ENCODE assay signal across 18 cellular contexts in the genomic region with DNA sequence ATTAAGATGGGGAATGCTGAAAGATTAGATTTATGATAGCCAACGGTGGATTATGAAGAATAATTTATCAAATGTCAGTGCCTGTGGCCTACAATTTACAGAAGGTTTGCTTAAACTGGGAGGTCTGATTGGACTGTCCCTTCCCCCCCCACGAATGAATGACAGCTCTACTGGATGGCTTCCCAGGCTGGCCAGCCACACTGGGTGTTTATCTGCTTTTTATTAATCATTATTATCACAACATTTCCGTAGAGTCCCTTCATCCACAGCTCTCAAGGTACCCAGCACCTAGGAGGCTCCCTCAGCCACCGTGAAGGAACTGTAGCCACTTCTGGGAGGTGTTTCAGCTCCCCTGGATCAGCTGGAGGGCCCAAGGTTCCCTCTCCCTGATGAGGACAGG.
DNase-seq lines count a peak whose midpoint lies in the region; ATAC-seq, FAIRE-seq and TF ChIP-seq lines count a peak whose summit lies in the region.
"Had no signal": no experiment of that assay in that cellular context is flagged by ENCODE, and none has a peak within 500 bp of the region (broad histone marks: within the 10 kb centered on the region; RNA-seq: fewer than 3 reads in every experiment).

No MANE protein-coding gene starts in this region.

- peaks cover 12% of the 10 kb centered on the region for H3K36me3 Mint-ChIP-seq in chondrocyte (ENCODE audit: low read depth)

- DNase-seq in K562 (ENCODE audit: extremely low read depth in 1 of 4, low spot score in 3 of 4) = no peak
- peak; percentile 20 for DNase-seq in chondrocyte (ENCODE audit: low spot score)
- peak; percentile 30 for DNase-seq in pons (ENCODE audit: low spot score)
- no peak for DNase-seq in erythroblast (lab: John Stamatoyannopoulos, UW)
- DNase-seq: C1 segment of cervical spinal cord; Calu3; CD4-positive, alpha-beta memory T cell; COR-L47; DMS53; DMS79 treated with DMSO at 0.1 percent for 48 hours; GF-D8; H9 had no signal

- POLR2A ChIA-PET in K562 (lab: Yijun Ruan, JAX) = interaction anchor here (0.7 kb wide), 1 partner anchor 155 kb away, joined by 3 read pairs; no protein-coding TSS in a partner anchor

- ATAC-seq in K562 (no peak), HG03442 (IDR thresholded peaks at IDR 0.05; ENCODE audit: unreplicated experiment) (no peak), GM21717 (IDR thresholded peaks at IDR 0.05; ENCODE audit: unreplicated experiment) (no peak)
- ATAC-seq: GM23338, HCT116 had no signal

- H3K79me2 ChIP-seq in K562 (ENCODE audit: control insufficient read depth, insufficient read depth, low read length) = no peaks in the 10 kb centered on the region

- TF ChIP-seq POLR2A in K562 (conservative IDR thresholded peaks at IDR 0.05) = no peak
- no peak for TF ChIP-seq POLR2A in erythroblast (IDR thresholded peaks at IDR 0.05; ENCODE audit: low read length)

- no peaks in the 10 kb centered on the region for H4K20me1 ChIP-seq in K562 (replicated peaks; ENCODE audit: control insufficient read depth, insufficient read depth, low read length)

- H3K27me3 Mint-ChIP-seq in chondrocyte (ENCODE audit: low read depth) = no peaks in the 10 kb centered on the region
- H3K27me3 Mint-ChIP-seq: CD4-positive, alpha-beta memory T cell had no signal

- no peaks in the 10 kb centered on the region for H3K9me3 ChIP-seq in K562 (replicated peaks; ENCODE audit: control insufficient read depth, insufficient read depth, low read depth, low read length)

- no peak for TF ChIP-seq EP300 in K562 (IDR thresholded peaks at IDR 0.05; ENCODE audit: low read length)

- CTCF ChIA-PET in K562 (lab: Yijun Ruan, JAX; ENCODE audit: low intra/inter-chr PET ratio) = no interaction called here

- H3K9me3 Mint-ChIP-seq in chondrocyte (ENCODE audit: low read depth) = peaks cover 8% of the 10 kb centered on the region
- H3K9me3 Mint-ChIP-seq: GM23338, H9 had no signal

- no TSS peak for BruUV-seq in K562 (replicated peaks; lab: Mats Ljungman, UMichigan)

- no peaks in the 10 kb centered on the region for H3K27me3 ChIP-seq in K562 (ENCODE audit: control insufficient read depth in 2 of 2, insufficient read depth in 2 of 2, low read length in 2 of 2)

- H3K9ac ChIP-seq in K562 (ENCODE audit: insufficient read depth in 1 of 2, low read depth in 2 of 2, low read length in 2 of 2) = no peak overlapping the region

- no peak overlapping the region for H3K27ac ChIP-seq in K562 (ENCODE audit: extremely low read depth, low read depth, low read length)

- no peaks in the 10 kb centered on the region for H3K36me3 ChIP-seq in K562 (ENCODE audit: control insufficient read depth, insufficient read depth, low read length)

- no peak for FAIRE-seq in K562 (lab: Jason Lieb, UNC)
- FAIRE-seq: GM12891, GM18507 had no signal

- no peak overlapping the region for H3K27ac Mint-ChIP-seq in chondrocyte (ENCODE audit: unreplicated experiment)
- H3K27ac Mint-ChIP-seq: CD4-positive, alpha-beta memory T cell; GM23338 had no signal

- intact Hi-C loops in K562 (cut with micrococcal nuclease) = no loop called here

- in situ Hi-C loops in K562 (cut with MboI) = no loop called here

- H2AFZ ChIP-seq in K562 (ENCODE audit: low read depth, low read length) = no peak overlapping the region
- H2AFZ ChIP-seq: GM23338 had no signal

- H3K4me3 Mint-ChIP-seq in chondrocyte (ENCODE audit: unreplicated experiment) = no peak overlapping the region
- H3K4me3 Mint-ChIP-seq: CD4-positive, alpha-beta memory T cell; GM23338; H9 had no signal

- 11% methylated on average over 1 of the region's 4 CpGs for WGBS in K562 (ENCODE audit: insufficient coverage, low coverage, missing lambda C conversion rate)

- H3K9me1 ChIP-seq in K562 (ENCODE audit: control insufficient read depth, insufficient read depth, low read length) = no peaks in the 10 kb centered on the region

- H3K4me2 ChIP-seq in K562 (ENCODE audit: insufficient read depth, low read length) = no peak overlapping the region
- H3K4me2 ChIP-seq: GM23338 had no signal

- no peak overlapping the region for H3K4me3 ChIP-seq in K562
- H3K4me3 ChIP-seq: GM23338 had no signal

- H3K4me1 Mint-ChIP-seq in chondrocyte (ENCODE audit: low read depth) = peaks cover 7% of the 10 kb centered on the region

- no peak for TF ChIP-seq RAD21 in K562 (CRISPR knock-in tag; conservative IDR thresholded peaks at IDR 0.05 in 1 of 2, IDR thresholded peaks at IDR 0.05 in 1 of 2)

- H3K4me1 ChIP-seq in K562 (replicated peaks in 1 of 2; ENCODE audit: control insufficient read depth in 2 of 2, insufficient read depth in 2 of 2, low read length in 2 of 2) = peaks cover 7 to 18% of the 10 kb centered on the region in 2 experiments; a peak in 3 of 5 replicates

- TF ChIP-seq CTCF in K562 (IDR thresholded peaks at IDR 0.05 in 2 of 3, conservative IDR thresholded peaks at IDR 0.05 in 1 of 3; ENCODE audit: insufficient read depth in 2 of 3, low read depth in 1 of 3, low read length in 3 of 3) = no peak
- no peak for TF ChIP-seq CTCF in chondrocyte (IDR thresholded peaks at IDR 0.05)

TF ChIP-seq in K562, 482 proteins besides CTCF, POLR2A, EP300 and RAD21:
- TF ChIP-seq, protein P1, sequence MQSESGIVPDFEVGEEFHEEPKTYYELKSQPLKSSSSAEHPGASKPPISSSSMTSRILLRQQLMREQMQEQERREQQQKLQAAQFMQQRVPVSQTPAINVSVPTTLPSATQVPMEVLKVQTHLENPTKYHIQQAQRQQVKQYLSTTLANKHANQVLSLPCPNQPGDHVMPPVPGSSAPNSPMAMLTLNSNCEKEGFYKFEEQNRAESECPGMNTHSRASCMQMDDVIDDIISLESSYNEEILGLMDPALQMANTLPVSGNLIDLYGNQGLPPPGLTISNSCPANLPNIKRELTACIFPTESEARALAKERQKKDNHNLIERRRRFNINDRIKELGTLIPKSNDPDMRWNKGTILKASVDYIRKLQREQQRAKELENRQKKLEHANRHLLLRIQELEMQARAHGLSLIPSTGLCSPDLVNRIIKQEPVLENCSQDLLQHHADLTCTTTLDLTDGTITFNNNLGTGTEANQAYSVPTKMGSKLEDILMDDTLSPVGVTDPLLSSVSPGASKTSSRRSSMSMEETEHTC (IDR thresholded peaks at IDR 0.05) = no peak
- TF ChIP-seq GABPB1 (CRISPR knock-in tag; IDR thresholded peaks at IDR 0.05) = no peak
- TF ChIP-seq, protein P2, sequence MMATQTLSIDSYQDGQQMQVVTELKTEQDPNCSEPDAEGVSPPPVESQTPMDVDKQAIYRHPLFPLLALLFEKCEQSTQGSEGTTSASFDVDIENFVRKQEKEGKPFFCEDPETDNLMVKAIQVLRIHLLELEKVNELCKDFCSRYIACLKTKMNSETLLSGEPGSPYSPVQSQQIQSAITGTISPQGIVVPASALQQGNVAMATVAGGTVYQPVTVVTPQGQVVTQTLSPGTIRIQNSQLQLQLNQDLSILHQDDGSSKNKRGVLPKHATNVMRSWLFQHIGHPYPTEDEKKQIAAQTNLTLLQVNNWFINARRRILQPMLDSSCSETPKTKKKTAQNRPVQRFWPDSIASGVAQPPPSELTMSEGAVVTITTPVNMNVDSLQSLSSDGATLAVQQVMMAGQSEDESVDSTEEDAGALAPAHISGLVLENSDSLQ (IDR thresholded peaks at IDR 0.05) = peak; percentile 41; the same call in 1 of the 2 replicates
- TF ChIP-seq ZBTB1 (CRISPR knock-in tag; IDR thresholded peaks at IDR 0.05; ENCODE audit: borderline replicate concordance, low read depth) = no peak
- TF ChIP-seq, protein P3, sequence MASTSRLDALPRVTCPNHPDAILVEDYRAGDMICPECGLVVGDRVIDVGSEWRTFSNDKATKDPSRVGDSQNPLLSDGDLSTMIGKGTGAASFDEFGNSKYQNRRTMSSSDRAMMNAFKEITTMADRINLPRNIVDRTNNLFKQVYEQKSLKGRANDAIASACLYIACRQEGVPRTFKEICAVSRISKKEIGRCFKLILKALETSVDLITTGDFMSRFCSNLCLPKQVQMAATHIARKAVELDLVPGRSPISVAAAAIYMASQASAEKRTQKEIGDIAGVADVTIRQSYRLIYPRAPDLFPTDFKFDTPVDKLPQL (IDR thresholded peaks at IDR 0.05; ENCODE audit: extremely low read depth, insufficient read length) = no peak
- no peak for TF ChIP-seq ZNF561 (CRISPR knock-in tag; conservative IDR thresholded peaks at IDR 0.05)

Comparison
In these comparisons a context has a peak if more than half of its experiments do, and no peak if none do; other contexts are left out.
1. DNase-seq: peak in chondrocyte (single experiment) and pons (single experiment); none in K562 (0 of 4) and erythroblast (0 of 2).